22 cellular contexts compared by ENCODE assay signal in genomic region chr10:95469251-95469650, GRCh38.
DNase-seq lines count a peak whose midpoint lies in the region; ATAC-seq, FAIRE-seq and TF ChIP-seq lines count a peak whose summit lies in the region.
"Had no signal": no experiment of that assay in that cellular context is flagged by ENCODE, and none has a peak within 500 bp of the region (broad histone marks: within the 10 kb centered on the region; RNA-seq: fewer than 3 reads in every experiment).

No MANE protein-coding gene starts in this region.

- H4K91ac ChIP-seq in H1 (replicated peaks; ENCODE audit: insufficient read length, low read length) = no peak overlapping the region

- H2BK5ac ChIP-seq in H1 (ENCODE audit: low read depth, low read length) = no peak overlapping the region

- no peaks in the 10 kb centered on the region for H3K36me3 Mint-ChIP-seq in nephron (ENCODE audit: low read depth)
- no peaks in the 10 kb centered on the region for H3K36me3 Mint-ChIP-seq in CD4-positive, alpha-beta T cell (ENCODE audit: low read depth)
- H3K36me3 Mint-ChIP-seq: CD8-positive, alpha-beta T cell had no signal

- no peaks in the 10 kb centered on the region for H3K9me3 ChIP-seq in HUES48 (ENCODE audit: control insufficient read depth, insufficient read depth, low read length)
- no peaks in the 10 kb centered on the region for H3K9me3 ChIP-seq in H1 (ENCODE audit: insufficient read depth in 2 of 2, low read depth in 1 of 2, low read length in 1 of 2)
- H3K9me3 ChIP-seq in CD4-positive, alpha-beta T cell (ENCODE audit: control insufficient read depth, low read length) = no peaks in the 10 kb centered on the region
- H3K9me3 ChIP-seq: mucosa of descending colon had no signal

- H2AFZ ChIP-seq in H1 (ENCODE audit: low read length) = no peak overlapping the region

- H3K9me3 Mint-ChIP-seq in nephron = no peaks in the 10 kb centered on the region
- H3K9me3 Mint-ChIP-seq in CD4-positive, alpha-beta T cell = no peaks in the 10 kb centered on the region
- H3K9me3 Mint-ChIP-seq: CD8-positive, alpha-beta T cell; HFFc6; stimulated activated naive CD8-positive, alpha-beta T cell treated with anti-CD3 and anti-CD28 coated beads, Interleukin-15, Interleukin-2, amounts not matched to agents 100 ng/mL and 50 ng/mL, for 24 hours had no signal

- intact Hi-C loops in CD4-positive, alpha-beta T cell (cut with DNase I, micrococcal nuclease) = no loop called here

- peak overlapping the region; percentile 80 to 99 (median 96) for H3K27ac Mint-ChIP-seq in nephron
- no peak overlapping the region for H3K27ac Mint-ChIP-seq in CD4-positive, alpha-beta T cell
- H3K27ac Mint-ChIP-seq: CD8-positive, alpha-beta T cell; HFFc6; stimulated activated naive CD8-positive, alpha-beta T cell treated with anti-CD3 and anti-CD28 coated beads, Interleukin-15, Interleukin-2, amounts not matched to agents 100 ng/mL and 50 ng/mL, for 24 hours had no signal

- no peak overlapping the region for H3K56ac ChIP-seq in H1 (replicated peaks; ENCODE audit: insufficient read length, low read depth, low read length)

- DNase-seq in H1 (ENCODE audit: low read depth in 1 of 2, low spot score in 2 of 2) = no peak
- DNase-seq in MV-4-11 (lab: John Stamatoyannopoulos, UW) = no peak
- no peak for DNase-seq in CD4-positive, alpha-beta T cell
- DNase-seq in dedifferentiated amniotic fluid mesenchymal stem cell (ENCODE audit: extremely low spot score) = no peak
- DNase-seq: activated CD4-positive, alpha-beta T cell treated with anti-CD3 and anti-CD28 coated beads, Interleukin-2, amount 50 U/mL, for 48 hours; activated naive CD4-positive, alpha-beta T cell; amygdala; CD8-positive, alpha-beta T cell; HFFc6; mucosa of descending colon; NCI-H1417 treated with DMSO at 0.1 percent for 48 hours; NCI-H2171 treated with DMSO at 0.1 percent for 48 hours; NCI-H526 treated with DMSO at 0.1 percent for 48 hours; SHP77 treated with DMSO at 0.1 percent for 48 hours; stimulated activated CD4-positive, alpha-beta T cell treated with anti-CD3 and anti-CD28 coated beads, Interleukin-1b, Interleukin-23, amount 100 ng/mL, for 48 hours; T-helper 1 cell had no signal

- peak overlapping the region; percentile 13; the same call in 1 of the 2 replicates for H2BK12ac ChIP-seq in H1 (ENCODE audit: low read depth, low read length)

- TF ChIP-seq CTCF in H1 (IDR thresholded peaks at IDR 0.05; ENCODE audit: control extremely low read depth in 1 of 3, insufficient read depth in 1 of 3, low read depth in 1 of 3, low read length in 3 of 3) (no peak), nephron (IDR thresholded peaks at IDR 0.05; ENCODE audit: unreplicated experiment in 3 of 3) (no peak)
- TF ChIP-seq CTCF in CD4-positive, alpha-beta T cell (IDR thresholded peaks at IDR 0.05) = no peak

- H3K36me3 ChIP-seq in HUES48 (ENCODE audit: control insufficient read depth, insufficient read depth, low read length) (no peaks in the 10 kb centered on the region), H1 (ENCODE audit: control insufficient read depth in 2 of 4, insufficient read depth in 4 of 4, low read length in 3 of 4) (no peaks in the 10 kb centered on the region)

- no peak overlapping the region for H3K4me3 ChIP-seq in HUES48 (ENCODE audit: low read depth, low read length)
- H3K4me3 ChIP-seq in H1 (ENCODE audit: extremely low read depth in 1 of 4, insufficient read depth in 2 of 4, low read depth in 3 of 4, low read length in 4 of 4) = no peak overlapping the region
- H3K4me3 ChIP-seq: mucosa of descending colon had no signal

- no peak overlapping the region for H2BK20ac ChIP-seq in H1 (ENCODE audit: low read length)

- peaks cover 0 to 11% of the 10 kb centered on the region in 2 experiments; a peak in 1 of 4 replicates for H3K79me2 ChIP-seq in H1 (ENCODE audit: control insufficient read depth in 1 of 2, insufficient read depth in 2 of 2, low read length in 2 of 2)

- no peak overlapping the region for H2AK5ac ChIP-seq in H1 (ENCODE audit: low read depth, low read length)

- no peak for TF ChIP-seq EP300 in H1 (IDR thresholded peaks at IDR 0.05; ENCODE audit: borderline replicate concordance in 1 of 2, low read depth in 2 of 2, low read length in 2 of 2)

- H3K4me3 Mint-ChIP-seq in nephron = no peak overlapping the region
- H3K4me3 Mint-ChIP-seq in CD4-positive, alpha-beta T cell = no peak overlapping the region
- H3K4me3 Mint-ChIP-seq: CD8-positive, alpha-beta T cell; HFFc6; stimulated activated naive CD8-positive, alpha-beta T cell treated with anti-CD3 and anti-CD28 coated beads, Interleukin-15, Interleukin-2, amounts not matched to agents 100 ng/mL and 50 ng/mL, for 24 hours had no signal

- no peak overlapping the region for H2BK15ac ChIP-seq in H1 (ENCODE audit: low read length)

- H3K27me3 ChIP-seq in HUES48 (ENCODE audit: control insufficient read depth, insufficient read depth, low read length) (no peaks in the 10 kb centered on the region), H1 (replicated peaks in 1 of 4; ENCODE audit: control insufficient read depth in 3 of 4, extremely low read depth in 1 of 4, insufficient read depth in 3 of 4, low read length in 3 of 4) (no peaks in the 10 kb centered on the region)
- H3K27me3 ChIP-seq in CD4-positive, alpha-beta T cell (ENCODE audit: control insufficient read depth, insufficient read depth, low read length) = no peaks in the 10 kb centered on the region

- no peak overlapping the region for H3K18ac ChIP-seq in H1 (ENCODE audit: extremely low read depth, low read length)

- no peak overlapping the region for H3K14ac ChIP-seq in H1 (ENCODE audit: insufficient read length)

- no peak overlapping the region for H4K5ac ChIP-seq in H1 (ENCODE audit: insufficient read length, low read depth, low read length)

- no peaks in the 10 kb centered on the region for H3K23me2 ChIP-seq in H1 (ENCODE audit: low read depth, low read length)

- no peak overlapping the region for H3K4me2 ChIP-seq in H1 (ENCODE audit: insufficient read depth in 1 of 2, low read depth in 2 of 2, low read length in 2 of 2)

- H4K8ac ChIP-seq in H1 (ENCODE audit: extremely low read depth, insufficient read depth, low read length) = no peak overlapping the region

- H3K4me1 ChIP-seq in HUES48 (ENCODE audit: control insufficient read depth, insufficient read depth, low read length) = peaks cover 39% of the 10 kb centered on the region
- peaks cover 2 to 18% (median 12%) of the 10 kb centered on the region in 4 experiments; a peak in 5 of 7 replicates for H3K4me1 ChIP-seq in H1 (replicated peaks in 1 of 4; ENCODE audit: control insufficient read depth in 3 of 4, insufficient read depth in 4 of 4, low read length in 3 of 4)

- H3K79me1 ChIP-seq in H1 (ENCODE audit: low read depth, low read length) = no peaks in the 10 kb centered on the region

- no peak overlapping the region for H2BK120ac ChIP-seq in H1 (replicated peaks; ENCODE audit: low read depth, low read length)

- H4K20me1 ChIP-seq in H1 (replicated peaks in 1 of 2; ENCODE audit: control insufficient read depth in 1 of 2, insufficient read depth in 2 of 2, low read length in 2 of 2) = no peaks in the 10 kb centered on the region

- CTCF ChIA-PET in H1 (lab: Charles Lee; ENCODE audit: partially characterized antibody) = interaction anchor here (0.7 to 4.2 kb wide), 8 partner anchors 12 to 130 kb away, joined by 3 to 24 read pairs (median 6); no protein-coding TSS in a partner anchor
- CTCF ChIA-PET in CD4-positive, alpha-beta T cell (lab: Charles Lee) = no interaction called here

- no peak overlapping the region for H3K9ac ChIP-seq in HUES48 (ENCODE audit: low read depth, low read length)
- no peak overlapping the region for H3K9ac ChIP-seq in H1 (replicated peaks in 1 of 4; ENCODE audit: extremely low read depth in 1 of 4, low read depth in 3 of 4, low read length in 3 of 4)

- H3K4ac ChIP-seq in H1 (replicated peaks; ENCODE audit: insufficient read length, low read depth, low read length) = no peak overlapping the region

- TF ChIP-seq RAD21 in H1 (IDR thresholded peaks at IDR 0.05 in 1 of 2, conservative IDR thresholded peaks at IDR 0.05 in 1 of 2; ENCODE audit: low read depth in 2 of 2, low read length in 2 of 2) = no peak

- no peak for FAIRE-seq in H1 (lab: Jason Lieb, UNC)
- FAIRE-seq: GM12892 had no signal

- H3K23ac ChIP-seq in H1 (ENCODE audit: insufficient read length) = no peak overlapping the region

- no peaks in the 10 kb centered on the region for H3K27me3 Mint-ChIP-seq in nephron (ENCODE audit: low read depth)
- H3K27me3 Mint-ChIP-seq in CD4-positive, alpha-beta T cell = peaks cover 13% of the 10 kb centered on the region
- H3K27me3 Mint-ChIP-seq: stimulated activated naive CD8-positive, alpha-beta T cell treated with anti-CD3 and anti-CD28 coated beads, Interleukin-15, Interleukin-2, amounts not matched to agents 100 ng/mL and 50 ng/mL, for 24 hours had no signal

- H3K27ac ChIP-seq in HUES48 (ENCODE audit: low read depth, low read length) (peak overlapping the region; percentile 1), H1 (ENCODE audit: low read depth, low read length) (no peak overlapping the region), temporal lobe (ENCODE audit: low read depth, low read length) (peak overlapping the region; percentile 59)
- H3K27ac ChIP-seq in CD4-positive, alpha-beta T cell (ENCODE audit: low read depth, low read length) = no peak overlapping the region

- no peak for ATAC-seq in CD4-positive, alpha-beta T cell (ENCODE audit: poor library complexity)
- ATAC-seq: CD8-positive, alpha-beta T cell; mucosa of descending colon; sciatic nerve had no signal

- POLR2A ChIA-PET in H1 (lab: Charles Lee; ENCODE audit: partially characterized antibody) = no interaction called here
- POLR2A ChIA-PET in CD4-positive, alpha-beta T cell (lab: Charles Lee) = no interaction called here

- 93% methylated on average over 3 of the region's 3 CpGs; no CpG with 5 or more reads in 1 of the 2 experiments for WGBS in H1 (ENCODE audit: extremely low coverage in 1 of 2, insufficient coverage in 1 of 2, insufficient read length in 1 of 2, insufficient replicate concordance in 2 of 2, low coverage in 1 of 2, low lambda C conversion rate in 2 of 2, missing lambda C conversion rate in 1 of 2), 2 experiments

- no peak for TF ChIP-seq POLR2A in H1 (IDR thresholded peaks at IDR 0.05; ENCODE audit: control extremely low read depth in 1 of 2, low read depth in 2 of 2, low read length in 2 of 2)

- H3K4me1 Mint-ChIP-seq in nephron = peaks cover 73% of the 10 kb centered on the region
- no peaks in the 10 kb centered on the region for H3K4me1 Mint-ChIP-seq in CD4-positive, alpha-beta T cell (ENCODE audit: low read depth)

TF ChIP-seq in H1, 55 proteins besides CTCF, POLR2A, EP300 and RAD21 (continues in another document):
- TF ChIP-seq SUZ12 (IDR thresholded peaks at IDR 0.05; ENCODE audit: low read length) (no peak), E2F6 (IDR thresholded peaks at IDR 0.05) (no peak), CTBP2 (IDR thresholded peaks at IDR 0.05; ENCODE audit: borderline replicate concordance, insufficient read depth, insufficient read length, low read length) (no peak), SIRT6 (IDR thresholded peaks at IDR 0.05; ENCODE audit: low read length) (no peak)

Comparison
In these comparisons a context has a peak if more than half of its experiments do, and no peak if none do; other contexts are left out.
1. H3K27ac ChIP-seq: peak in HUES48 (single experiment) and temporal lobe (single experiment); none in H1 (single experiment) and CD4-positive, alpha-beta T cell (single experiment).